Comparison of ENCODE assay signal across 1 cellular context in genomic region chr2:105363192-105363591, GRCh38.
TF ChIP-seq lines count a peak whose summit lies in the region.

No MANE protein-coding gene starts in this region.

TF ChIP-seq in K562, 482 proteins besides CTCF, POLR2A, EP300 and RAD21:
- 0 out of 2 replicates have a peak, but pooled peaks have one; percentile 30 for TF ChIP-seq POLR2G (IDR thresholded peaks at IDR 0.05; ENCODE audit: low read depth, low read length)
- no peak for TF ChIP-seq CEBPG (CRISPR knock-in tag; IDR thresholded peaks at IDR 0.05)
- no peak for TF ChIP-seq CEBPG (tag; conservative IDR thresholded peaks at IDR 0.05 in 1 of 2, IDR thresholded peaks at IDR 0.05 in 1 of 2)
- no peak for TF ChIP-seq RBFOX2 (IDR thresholded peaks at IDR 0.05; ENCODE audit: low read depth, low read length)
